In genomic region chr22:25120093-25120561, GRCh38 we compare ENCODE assay signal across 10 cellular contexts.
DNase-seq lines count a peak whose midpoint lies in the region; ATAC-seq and TF ChIP-seq lines count a peak whose summit lies in the region.
"Had no signal": no experiment of that assay in that cellular context is flagged by ENCODE, and none has a peak within 500 bp of the region (broad histone marks: within the 10 kb centered on the region; RNA-seq: fewer than 3 reads in every experiment).

No MANE protein-coding gene starts in this region.

- no peak for ATAC-seq in activated naive CD8-positive, alpha-beta T cell treated with anti-CD3 and anti-CD28 coated beads, Interleukin-2, amount 50 U/mL, for 24 hours

- H3K4me1 ChIP-seq in endodermal cell (ENCODE audit: control insufficient read depth, insufficient read depth, low read length) (no peaks in the 10 kb centered on the region), mucosa of stomach (ENCODE audit: control insufficient read depth, insufficient read depth, low read length) (peaks cover 25% of the 10 kb centered on the region)

- H3K27me3 ChIP-seq in endodermal cell (ENCODE audit: control insufficient read depth, insufficient read depth, low read length, poor library complexity, severe bottlenecking) (no peaks in the 10 kb centered on the region), mucosa of stomach (ENCODE audit: control insufficient read depth, insufficient read depth, low read length) (no peaks in the 10 kb centered on the region)

- peaks cover 34% of the 10 kb centered on the region for H3K36me3 Mint-ChIP-seq in endodermal cell (ENCODE audit: low read depth)
- H3K36me3 Mint-ChIP-seq in activated naive CD8-positive, alpha-beta T cell treated with anti-CD3 and anti-CD28 coated beads, Interleukin-2, amount 50 U/mL, for 24 hours (ENCODE audit: low read depth), result peaks cover 3% of the 10 kb centered on the region
- peaks cover 34% of the 10 kb centered on the region for H3K36me3 Mint-ChIP-seq in nephron progenitor cell (ENCODE audit: low read depth)

- peaks cover 12% of the 10 kb centered on the region for H3K36me3 ChIP-seq in endodermal cell (ENCODE audit: control insufficient read depth, insufficient read depth, low read length)
- H3K36me3 ChIP-seq in mucosa of stomach (ENCODE audit: control insufficient read depth, insufficient read depth, low read length), result no peaks in the 10 kb centered on the region

- H3K27me3 Mint-ChIP-seq in endodermal cell (ENCODE audit: insufficient read depth) (no peaks in the 10 kb centered on the region), nephron progenitor cell (ENCODE audit: low read depth, poor library complexity) (peaks cover 6% of the 10 kb centered on the region)
- H3K27me3 Mint-ChIP-seq in activated naive CD8-positive, alpha-beta T cell treated with anti-CD3 and anti-CD28 coated beads, Interleukin-2, amount 50 U/mL, for 24 hours, result no peaks in the 10 kb centered on the region
- H3K27me3 Mint-ChIP-seq: central memory CD8-positive, alpha-beta T cell had no signal

- H3K4me3 ChIP-seq in endodermal cell (ENCODE audit: low read length) (no peak overlapping the region), mucosa of stomach (ENCODE audit: low read length) (no peak overlapping the region)

- TF ChIP-seq CTCF in endodermal cell (conservative IDR thresholded peaks at IDR 0.05), result no peak
- TF ChIP-seq CTCF in nephron progenitor cell (IDR thresholded peaks at IDR 0.05), result no peak

- H3K4me3 Mint-ChIP-seq in endodermal cell (no peak overlapping the region), nephron progenitor cell (no peak overlapping the region)
- no peak overlapping the region for H3K4me3 Mint-ChIP-seq in activated naive CD8-positive, alpha-beta T cell treated with anti-CD3 and anti-CD28 coated beads, Interleukin-2, amount 50 U/mL, for 24 hours
- H3K4me3 Mint-ChIP-seq: central memory CD8-positive, alpha-beta T cell had no signal

- peaks cover 16% of the 10 kb centered on the region for H3K9me3 Mint-ChIP-seq in endodermal cell
- H3K9me3 Mint-ChIP-seq in activated naive CD8-positive, alpha-beta T cell treated with anti-CD3 and anti-CD28 coated beads, Interleukin-2, amount 50 U/mL, for 24 hours, result no peaks in the 10 kb centered on the region
- peaks cover 24% of the 10 kb centered on the region for H3K9me3 Mint-ChIP-seq in nephron progenitor cell
- H3K9me3 Mint-ChIP-seq: central memory CD8-positive, alpha-beta T cell had no signal

- H3K27ac Mint-ChIP-seq in endodermal cell, result peak overlapping the region; percentile 85
- no peak overlapping the region for H3K27ac Mint-ChIP-seq in activated naive CD8-positive, alpha-beta T cell treated with anti-CD3 and anti-CD28 coated beads, Interleukin-2, amount 50 U/mL, for 24 hours
- no peak overlapping the region for H3K27ac Mint-ChIP-seq in nephron progenitor cell

- WGBS in endodermal cell (ENCODE audit: insufficient coverage in 1 of 2, insufficient read length in 1 of 2), 2 experiments, result 76 to 81% methylated on average over 2 to 3 of the region's 3 CpGs

- peak overlapping the region; percentile 72 for H3K27ac ChIP-seq in endodermal cell (ENCODE audit: low read depth, low read length)

- peaks cover 9% of the 10 kb centered on the region for H3K9me3 ChIP-seq in endodermal cell (ENCODE audit: control insufficient read depth, low read length)
- no peaks in the 10 kb centered on the region for H3K9me3 ChIP-seq in mucosa of stomach (ENCODE audit: control insufficient read depth, low read length)

- peak; percentile 67 for DNase-seq in COLO829 (ENCODE audit: low spot score)
- DNase-seq in NCI-H2196 (lab: John Stamatoyannopoulos, UW; ENCODE audit: unreplicated experiment), result peak; percentile 70
- DNase-seq in endodermal cell, result peak; percentile 55
- DNase-seq in NCI-H226, result no peak
- no peak for DNase-seq in activated naive CD8-positive, alpha-beta T cell treated with anti-CD3 and anti-CD28 coated beads, Interleukin-2, amount 50 U/mL, for 24 hours
- DNase-seq in nephron progenitor cell, result no peak
- DNase-seq in NAMALWA (ENCODE audit: low spot score), result no peak
- DNase-seq: KG1 had no signal

- H3K9ac ChIP-seq in endodermal cell (ENCODE audit: extremely low read depth, low read length, poor library complexity, severe bottlenecking) (no peak overlapping the region), mucosa of stomach (ENCODE audit: low read length) (peak overlapping the region; percentile 49)

- H3K4me1 Mint-ChIP-seq in endodermal cell (peaks cover 10% of the 10 kb centered on the region), nephron progenitor cell (peaks cover 22% of the 10 kb centered on the region)
- H3K4me1 Mint-ChIP-seq in activated naive CD8-positive, alpha-beta T cell treated with anti-CD3 and anti-CD28 coated beads, Interleukin-2, amount 50 U/mL, for 24 hours, result no peaks in the 10 kb centered on the region
- H3K4me1 Mint-ChIP-seq: central memory CD8-positive, alpha-beta T cell had no signal

Comparison
In these comparisons a context has a peak if more than half of its experiments do, and no peak if none do; other contexts are left out.
1. DNase-seq: peak in COLO829 (single experiment), NCI-H2196 (single experiment) and endodermal cell (single experiment); none in NCI-H226 (single experiment), activated naive CD8-positive, alpha-beta T cell treated with anti-CD3 and anti-CD28 coated beads, Interleukin-2, amount 50 U/mL, for 24 hours (single experiment), nephron progenitor cell (single experiment) and NAMALWA (single experiment).